ENCODE assay signal across 16 cellular contexts in genomic region chr18:23331091-23331920, GRCh38.
DNase-seq lines count a peak whose midpoint lies in the region; ATAC-seq and TF ChIP-seq lines count a peak whose summit lies in the region.
"Had no signal": no experiment of that assay in that cellular context is flagged by ENCODE, and none has a peak within 500 bp of the region (broad histone marks: within the 10 kb centered on the region; RNA-seq: fewer than 3 reads in every experiment).

No MANE protein-coding gene starts in this region.

- no peaks in the 10 kb centered on the region for H3K9me2 ChIP-seq in PC-9 (ENCODE audit: insufficient read depth)

- H3K79me2 ChIP-seq in PC-9 (ENCODE audit: low read depth): peaks cover 25% of the 10 kb centered on the region

- H3K4me1 ChIP-seq in HUES48 (ENCODE audit: control insufficient read depth, insufficient read depth, low read length): peaks cover 2% of the 10 kb centered on the region; the same call in 1 of the 2 replicates
- peaks cover 24% of the 10 kb centered on the region for H3K4me1 ChIP-seq in PC-9 (replicated peaks; ENCODE audit: insufficient read depth)
- H3K4me1 ChIP-seq in upper lobe of right lung: peaks cover 4% of the 10 kb centered on the region
- H3K4me1 ChIP-seq: right lobe of liver, SJSA1 had no signal

- no peaks in the 10 kb centered on the region for H4K20me1 ChIP-seq in PC-9 (ENCODE audit: insufficient read depth)

- peaks cover 27% of the 10 kb centered on the region for H3F3A ChIP-seq in PC-9 (ENCODE audit: insufficient read depth, low read depth)

- H3K27me3 ChIP-seq in HUES48 (ENCODE audit: control insufficient read depth, insufficient read depth, low read length): no peaks in the 10 kb centered on the region
- no peaks in the 10 kb centered on the region for H3K27me3 ChIP-seq in PC-9 (ENCODE audit: insufficient read depth, low read depth)
- H3K27me3 ChIP-seq in upper lobe of right lung: no peaks in the 10 kb centered on the region
- H3K27me3 ChIP-seq: cardiac muscle cell, right lobe of liver, SJSA1 had no signal

- DNase-seq in PC-9: peak; percentile 85 to 88
- peak; percentile 64 for DNase-seq in iPS-NIHi7 (ENCODE audit: extremely low spot score)
- peak; percentile 89 for DNase-seq in upper lobe of right lung
- no peak for DNase-seq in CD1c-positive myeloid dendritic cell (ENCODE audit: extremely low spot score)
- no peak for DNase-seq in ACHN
- DNase-seq: activated naive CD4-positive, alpha-beta T cell treated with anti-CD3 and anti-CD28 coated beads, Interleukin-2, amount 10 ng/mL, durations not matched to agents 7 days and 5 days; CD4-positive, alpha-beta T cell; effector memory CD8-positive, alpha-beta T cell; left ventricle myocardium inferior; NCI-H1092 treated with DMSO at 0.1 percent for 48 hours; nephron progenitor cell; right lobe of liver had no signal

- no TSS peak for BruUV-seq in PC-9 (replicated peaks; lab: Mats Ljungman, UMichigan)

- H2AFZ ChIP-seq in PC-9: peak overlapping the region; percentile 74

- CTCF ChIA-PET in PC-9 (lab: Charles Lee): interaction anchor here (0.6 kb wide), 1 partner anchor 103 kb away, joined by 3 read pairs; no protein-coding TSS in a partner anchor

- intact Hi-C loops in PC-9 (cut with micrococcal nuclease; ENCODE audit: unreplicated experiment): loop anchor here (1.0 to 2.0 kb wide), 4 partner anchors 49 to 100 kb away; no protein-coding TSS in a partner anchor
- intact Hi-C loops in upper lobe of right lung (cut with DNase I): no loop called here

- no peak for TF ChIP-seq CTCF in PC-9 (conservative IDR thresholded peaks at IDR 0.05)
- no peak for TF ChIP-seq CTCF in upper lobe of right lung (IDR thresholded peaks at IDR 0.05)

- H3K36me3 ChIP-seq in HUES48 (ENCODE audit: control insufficient read depth, insufficient read depth, low read length) (no peaks in the 10 kb centered on the region), PC-9 (ENCODE audit: low read depth) (no peaks in the 10 kb centered on the region), upper lobe of right lung (no peaks in the 10 kb centered on the region)
- H3K36me3 ChIP-seq: cardiac muscle cell, left ventricle myocardium inferior, right lobe of liver, SJSA1 had no signal

- H3K9me3 ChIP-seq in HUES48 (ENCODE audit: control insufficient read depth, insufficient read depth, low read length) (no peaks in the 10 kb centered on the region), PC-9 (ENCODE audit: insufficient read depth, low read depth) (no peaks in the 10 kb centered on the region), upper lobe of right lung (no peaks in the 10 kb centered on the region)
- H3K9me3 ChIP-seq: right lobe of liver, SJSA1 had no signal

- H3K27ac ChIP-seq in HUES48 (ENCODE audit: low read depth, low read length) (peak overlapping the region; percentile 10), PC-9 (peak overlapping the region; percentile 93), upper lobe of right lung (peak overlapping the region; percentile 67)
- H3K27ac ChIP-seq: cardiac muscle cell, left ventricle myocardium inferior, right lobe of liver, SJSA1 had no signal

- POLR2A ChIA-PET in PC-9 (lab: Charles Lee; ENCODE audit: unreplicated experiment): interaction anchor here (0.6 to 0.8 kb wide), 3 partner anchors 19 to 1731 kb away, joined by 3 to 4 read pairs (median 3); no protein-coding TSS in a partner anchor

- peak overlapping the region; percentile 96 for H3K4me2 ChIP-seq in PC-9

- in situ Hi-C loops in ACHN (cut with HindIII; ENCODE audit: low pct_ligation_motif_present, low pct_unique_long_range_greater_than_20kb, low sequenced_read_pairs): no loop called here

- H3K4me3 ChIP-seq in HUES48 (ENCODE audit: low read depth, low read length): no peak overlapping the region
- peak overlapping the region; percentile 71; the same call in 1 of the 2 replicates for H3K4me3 ChIP-seq in PC-9
- peak overlapping the region; percentile 30 for H3K4me3 ChIP-seq in upper lobe of right lung
- H3K4me3 ChIP-seq: cardiac muscle cell, left ventricle myocardium inferior, right lobe of liver, SJSA1 had no signal

- peak; percentile 93 for ATAC-seq in upper lobe of right lung
- ATAC-seq in GM19463 (IDR thresholded peaks at IDR 0.05; ENCODE audit: unreplicated experiment): no peak
- ATAC-seq: effector memory CD8-positive, alpha-beta T cell; right lobe of liver had no signal

- no peak overlapping the region for H3K9ac ChIP-seq in HUES48 (ENCODE audit: low read depth, low read length)

Comparison
In these comparisons a context has a peak if more than half of its experiments do, and no peak if none do; other contexts are left out.
1. H3K27ac ChIP-seq: peak in every context shown above with its lines; median percentile 93 in PC-9; 67 in upper lobe of right lung; 10 in HUES48.
2. DNase-seq: peak in PC-9 (2 of 2), iPS-NIHi7 (single experiment) and upper lobe of right lung (single experiment); none in CD1c-positive myeloid dendritic cell (single experiment) and ACHN (single experiment).